27 cellular contexts compared by ENCODE assay signal in genomic region chrX:53257166-53257565, GRCh38. TPM values are rescaled to one million over a fixed set of nuclear protein-coding genes. Genes with fewer than 3 reads are reported as not detected.
DNase-seq lines count a peak whose midpoint lies in the region; ATAC-seq and TF ChIP-seq lines count a peak whose summit lies in the region.
"Had no signal": no experiment of that assay in that cellular context is flagged by ENCODE, and none has a peak within 500 bp of the region (broad histone marks: within the 10 kb centered on the region; RNA-seq: fewer than 3 reads in every experiment).

No MANE protein-coding gene starts in this region.

- WGBS in HUES64, result 93% methylated on average over 13 of the region's 13 CpGs
- 81 to 97% (median 91%) methylated on average over 9 to 13 of the region's 13 CpGs for WGBS in spleen, 5 donors

- H3K9ac ChIP-seq in HUES64 (ENCODE audit: low read depth, low read length), result no peak overlapping the region

- H3K4me1 ChIP-seq in HUES64 (ENCODE audit: insufficient read depth, low read length), result no peaks in the 10 kb centered on the region
- peaks cover 0 to 10% (median 0%) of the 10 kb centered on the region in 6 donors for H3K4me1 ChIP-seq in spleen
- H3K4me1 ChIP-seq: SJCRH30 had no signal

- H3K27ac ChIP-seq in HUES64 (ENCODE audit: low read depth, low read length) (no peak overlapping the region), spleen (no peak overlapping the region)
- H3K27ac ChIP-seq: C4-2B, PC-9, SJCRH30 had no signal

- peaks cover 11% of the 10 kb centered on the region for H3K36me3 Mint-ChIP-seq in endothelial cell (ENCODE audit: low read depth, unreplicated experiment)

- POLR2A ChIA-PET in HEK293T (lab: Yijun Ruan, JAX), result no interaction called here

- DNase-seq in H7 (peak; percentile 74), spleen (peak; percentile 47), HEK293T (ENCODE audit: extremely low spot score) (no peak), endothelial cell (ENCODE audit: low spot score) (no peak), NCI-H82 treated with DMSO at 0.1 percent for 48 hours (lab: John Stamatoyannopoulos, UW; ENCODE audit: unreplicated experiment) (no peak)
- DNase-seq: DMS53; GDM1; HFFc6; Karpas-422; NCI-H1417 treated with DMSO at 0.1 percent for 48 hours; NCI-H1694 treated with DMSO at 0.1 percent for 48 hours; NCI-H2081; NCI-H2171 treated with DMSO at 0.1 percent for 48 hours; NCI-H345; NCI-H510A treated with DMSO at 0.1 percent for 48 hours; NCI-H748 treated with DMSO at 0.1 percent for 48 hours; NK-92 treated with Interleukin-12 subunit alpha and Interleukin-12 subunit beta, amount 100 ng/mL, for 24 hours; PC-9; SJCRH30 had no signal

- TF ChIP-seq POLR2A in spleen (IDR thresholded peaks at IDR 0.05), result no peak

- H3K9me3 ChIP-seq in HUES64 (ENCODE audit: insufficient read depth, low read depth, low read length) (no peaks in the 10 kb centered on the region), iPS-18c (ENCODE audit: control insufficient read depth, insufficient read depth, low read length) (no peaks in the 10 kb centered on the region), spleen (no peaks in the 10 kb centered on the region)
- H3K9me3 ChIP-seq: SJCRH30 had no signal

- no peak overlapping the region for H3K27ac Mint-ChIP-seq in endothelial cell (ENCODE audit: unreplicated experiment)
- H3K27ac Mint-ChIP-seq: B cell, HFFc6 had no signal

- H3K27me3 ChIP-seq in H7 (ENCODE audit: control insufficient read depth, insufficient read depth, low read length) (no peaks in the 10 kb centered on the region), HUES64 (ENCODE audit: insufficient read depth, low read length) (no peaks in the 10 kb centered on the region), spleen (replicated peaks in 1 of 7) (peaks cover 0 to 18% (median 0%) of the 10 kb centered on the region in 7 donors)
- H3K27me3 ChIP-seq: SJCRH30 had no signal

- no peak for TF ChIP-seq CTCF in spleen (IDR thresholded peaks at IDR 0.05 in 8 of 11, conservative IDR thresholded peaks at IDR 0.05 in 3 of 11)
- no peak for TF ChIP-seq CTCF in endothelial cell (IDR thresholded peaks at IDR 0.05; ENCODE audit: unreplicated experiment)

- no peak for ATAC-seq in GM19467 (IDR thresholded peaks at IDR 0.05; ENCODE audit: unreplicated experiment)
- ATAC-seq: GM12878, Right ventricle myocardium inferior, SK-N-SH treated with all-trans-retinoic acid at 6 μM for 48 hours had no signal

- no peaks in the 10 kb centered on the region; the same call in 1 of the 2 replicates for H3K36me3 ChIP-seq in H7 (replicated peaks; ENCODE audit: control insufficient read depth, insufficient read depth, low read length)
- H3K36me3 ChIP-seq in HUES64 (ENCODE audit: insufficient read depth, low read length), result peaks cover 3% of the 10 kb centered on the region; the same call in 1 of the 2 replicates
- H3K36me3 ChIP-seq in spleen, result no peaks in the 10 kb centered on the region
- H3K36me3 ChIP-seq: SJCRH30 had no signal

- peaks cover 11% of the 10 kb centered on the region for H3K27me3 Mint-ChIP-seq in endothelial cell (ENCODE audit: unreplicated experiment)

- H3K4me3 Mint-ChIP-seq in endothelial cell (ENCODE audit: unreplicated experiment), result no peak overlapping the region
- H3K4me3 Mint-ChIP-seq: B cell, HFFc6 had no signal

- H3K4me1 Mint-ChIP-seq in endothelial cell (ENCODE audit: unreplicated experiment), result peaks cover 23% of the 10 kb centered on the region

- intact Hi-C loops in spleen (cut with DNase I; ENCODE audit: low total_unique reads), result no loop called here

- no peaks in the 10 kb centered on the region for H3K9me3 Mint-ChIP-seq in endothelial cell (ENCODE audit: unreplicated experiment)
- H3K9me3 Mint-ChIP-seq: HFFc6 had no signal

- H3K4me3 ChIP-seq in H7 (ENCODE audit: insufficient read depth, low read depth, low read length) (no peak overlapping the region), HUES64 (ENCODE audit: low read length) (peak overlapping the region; percentile 36; the same call in 1 of the 2 replicates), iPS-18c (ENCODE audit: insufficient read depth, low read depth, low read length) (peak overlapping the region; percentile 34), spleen (no peak overlapping the region)
- H3K4me3 ChIP-seq: GM12878, PC-9, SJCRH30 had no signal

- CTCF ChIA-PET in HEK293T (lab: Yijun Ruan, JAX), result interaction anchor here (2.6 kb wide), 1 partner anchor 12 kb away, joined by 9 read pairs; no protein-coding TSS in a partner anchor

TF ChIP-seq in HEK293T, 16 proteins besides CTCF, POLR2A, EP300 and RAD21:
- no peak for TF ChIP-seq BHLHE40 (IDR thresholded peaks at IDR 0.05; ENCODE audit: borderline replicate concordance)
- TF ChIP-seq SP1 (IDR thresholded peaks at IDR 0.05), result no peak
- no peak for TF ChIP-seq PKNOX1 (IDR thresholded peaks at IDR 0.05)
- TF ChIP-seq L3MBTL2 (conservative IDR thresholded peaks at IDR 0.05), result no peak
- no peak for TF ChIP-seq HDGF (IDR thresholded peaks at IDR 0.05; ENCODE audit: borderline replicate concordance)

RNA-seq across cellular contexts. Expression of gene IQSEC2, which starts 24.2 kb away (rescaled TPM):
- total RNA-seq in H7 (2014; rRNA removed; shearing (Covaris generic)), result 13.4 and 16.9 TPM in 2 replicates
- polyA plus RNA-seq in HUES64 (2013, experiment 1 of 2), result 11.6 TPM
- 13.7 TPM for polyA plus RNA-seq in HUES64 (2013, experiment 2 of 2)
- total RNA-seq in spleen (10 to 100 TPM in 4 of 7 donors, 1 to 10 TPM in 3; 6.8 to 15.7 (median 10.5) TPM), endothelial cell (ENCODE audit: unreplicated experiment) (38.9 TPM)
- 1 to 10 TPM; 5.2 to 8.0 (median 5.5) TPM for polyA plus RNA-seq in spleen

RNA-seq across cellular contexts. Expression of gene KDM5C, which starts 32.2 kb away (rescaled TPM):
- 68.1 and 69.3 TPM in 2 replicates for total RNA-seq in H7 (2014; rRNA removed; shearing (Covaris generic))
- polyA plus RNA-seq in HUES64 (2013, experiment 1 of 2), result 44.3 TPM
- polyA plus RNA-seq in HUES64 (2013, experiment 2 of 2), result 42.0 TPM
- total RNA-seq in spleen, result 100 to 1,000 TPM in 5 of 7 donors, 10 to 100 TPM in 2; 96.6 to 165 (median 140) TPM
- 10 to 100 TPM; 10.4 to 35.3 (median 16.9) TPM for polyA plus RNA-seq in spleen
- 132 TPM for total RNA-seq in endothelial cell (ENCODE audit: unreplicated experiment)

Comparison
In these comparisons a context has a peak if more than half of its experiments do, and no peak if none do; other contexts are left out.
1. DNase-seq: peak in H7 (single experiment) and spleen (single experiment); none in HEK293T (single experiment), endothelial cell (single experiment) and NCI-H82 treated with DMSO at 0.1 percent for 48 hours (single experiment).
2. H3K4me3 ChIP-seq: peak in HUES64 (single experiment) and iPS-18c (single experiment); none in H7 (single experiment) and spleen (0 of 8).